In the genomic region with DNA sequence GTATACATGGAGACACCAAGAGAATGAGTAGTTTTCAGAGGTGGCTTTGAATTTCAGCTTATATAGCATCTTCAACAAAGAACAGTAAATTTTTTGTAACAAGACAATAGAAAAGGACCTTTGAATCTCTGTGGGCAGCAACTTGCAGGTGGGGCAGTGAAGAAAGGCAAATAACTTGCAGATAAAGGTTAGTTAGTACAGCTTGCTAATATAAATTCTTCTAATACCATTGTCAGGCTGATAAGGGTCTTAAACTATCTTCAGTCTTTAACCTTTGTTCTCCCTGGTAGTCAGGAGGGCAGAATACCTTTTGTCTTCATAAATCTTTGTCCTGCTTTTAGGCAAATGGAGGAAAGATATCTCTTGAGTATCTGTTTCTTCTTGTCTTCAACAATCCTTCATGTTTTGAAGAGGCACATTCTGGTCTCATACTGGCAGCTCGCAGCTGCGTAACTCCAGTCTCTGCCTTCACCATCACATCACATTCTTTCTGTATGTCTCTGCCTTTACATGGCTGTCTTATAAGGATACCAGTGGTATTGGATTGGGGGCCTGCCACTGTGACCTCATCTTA, we compare ENCODE assay signal across 18 cellular contexts. TPM values are rescaled to one million over a fixed set of nuclear protein-coding genes. Genes with fewer than 3 reads are reported as not detected.
DNase-seq lines count a peak whose midpoint lies in the region; ATAC-seq and TF ChIP-seq lines count a peak whose summit lies in the region.
"Had no signal": no experiment of that assay in that cellular context is flagged by ENCODE, and none has a peak within 500 bp of the region (broad histone marks: within the 10 kb centered on the region; RNA-seq: fewer than 3 reads in every experiment).

No MANE protein-coding gene starts in this region.

- H3K9me3 Mint-ChIP-seq in activated CD4-positive, alpha-beta memory T cell treated with anti-CD3 and anti-CD28 coated beads, Interleukin-2, amount 10 ng/mL, durations not matched to agents 7 days and 5 days = no peaks in the 10 kb centered on the region
- H3K9me3 Mint-ChIP-seq: natural killer cell had no signal

- H3K27ac Mint-ChIP-seq in activated CD4-positive, alpha-beta memory T cell treated with anti-CD3 and anti-CD28 coated beads, Interleukin-2, amount 10 ng/mL, durations not matched to agents 7 days and 5 days = no peak overlapping the region
- H3K27ac Mint-ChIP-seq: natural killer cell had no signal

- H3K27me3 ChIP-seq in mammary epithelial cell (ENCODE audit: insufficient read depth, low read length) = no peaks in the 10 kb centered on the region
- no peaks in the 10 kb centered on the region for H3K27me3 ChIP-seq in neutrophil

- 100% methylated on average over 2 of the region's 2 CpGs for WGBS in mammary epithelial cell (ENCODE audit: low coverage, missing lambda C conversion rate)

- H3K4me3 ChIP-seq in mammary epithelial cell (replicated peaks in 1 of 3; ENCODE audit: insufficient read depth in 1 of 3, low read depth in 2 of 3, low read length in 3 of 3) (no peak overlapping the region), neutrophil (ENCODE audit: low read depth in 1 of 2, low read length in 1 of 2) (no peak overlapping the region)
- H3K4me3 ChIP-seq: psoas muscle had no signal

- no peaks in the 10 kb centered on the region for H4K20me1 ChIP-seq in mammary epithelial cell (ENCODE audit: insufficient read depth, low read length)

- peaks cover 18% of the 10 kb centered on the region for H3K27me3 Mint-ChIP-seq in activated CD4-positive, alpha-beta memory T cell treated with anti-CD3 and anti-CD28 coated beads, Interleukin-2, amount 10 ng/mL, durations not matched to agents 7 days and 5 days

- POLR2A ChIA-PET in activated CD4-positive, alpha-beta memory T cell treated with anti-CD3 and anti-CD28 coated beads, Interleukin-2, amount 10 ng/mL, durations not matched to agents 7 days and 5 days (lab: Charles Lee) = no interaction called here

- H3K27ac ChIP-seq in mammary epithelial cell (ENCODE audit: insufficient read depth, low read depth, low read length) (peak overlapping the region; percentile 97), neutrophil (peak overlapping the region; percentile 68)
- H3K27ac ChIP-seq: psoas muscle had no signal

- TF ChIP-seq CTCF in mammary epithelial cell (conservative IDR thresholded peaks at IDR 0.05 in 1 of 2, IDR thresholded peaks at IDR 0.05 in 1 of 2; ENCODE audit: extremely low read depth in 1 of 2, insufficient read depth in 1 of 2, low read depth in 1 of 2, low read length in 2 of 2) = no peak
- no peak for TF ChIP-seq CTCF in neutrophil (IDR thresholded peaks at IDR 0.05)
- TF ChIP-seq CTCF in GM10266 (IDR thresholded peaks at IDR 0.05; ENCODE audit: control insufficient read depth, insufficient read depth, low read depth, missing control alignments) = no peak

- H3K36me3 Mint-ChIP-seq in activated CD4-positive, alpha-beta memory T cell treated with anti-CD3 and anti-CD28 coated beads, Interleukin-2, amount 10 ng/mL, durations not matched to agents 7 days and 5 days (ENCODE audit: low read depth) = no peaks in the 10 kb centered on the region
- H3K36me3 Mint-ChIP-seq: natural killer cell had no signal

- intact Hi-C loops in mammary epithelial cell (cut with micrococcal nuclease) = loop anchor here (2.0 kb wide), 1 partner anchor 509 kb away; no protein-coding TSS in a partner anchor

- peak; percentile 10 for ATAC-seq in GM18498 (IDR thresholded peaks at IDR 0.05; ENCODE audit: unreplicated experiment)
- peak; percentile 3 for ATAC-seq in HG03342 (IDR thresholded peaks at IDR 0.05; ENCODE audit: unreplicated experiment)
- no peak for ATAC-seq in GM18907 (IDR thresholded peaks at IDR 0.05; ENCODE audit: unreplicated experiment)
- ATAC-seq: left ventricle myocardium superior, natural killer cell, Panc1, psoas muscle had no signal

- BruUV-seq in mammary epithelial cell (replicated peaks; lab: Mats Ljungman, UMichigan) = no TSS peak

- no peak overlapping the region for H3K4me3 Mint-ChIP-seq in activated CD4-positive, alpha-beta memory T cell treated with anti-CD3 and anti-CD28 coated beads, Interleukin-2, amount 10 ng/mL, durations not matched to agents 7 days and 5 days
- H3K4me3 Mint-ChIP-seq: natural killer cell had no signal

- H3K4me1 Mint-ChIP-seq in activated CD4-positive, alpha-beta memory T cell treated with anti-CD3 and anti-CD28 coated beads, Interleukin-2, amount 10 ng/mL, durations not matched to agents 7 days and 5 days = no peaks in the 10 kb centered on the region
- H3K4me1 Mint-ChIP-seq: natural killer cell had no signal

- H3K9me3 ChIP-seq in mammary epithelial cell (replicated peaks; ENCODE audit: insufficient read depth, low read length) (no peaks in the 10 kb centered on the region), neutrophil (no peaks in the 10 kb centered on the region)
- H3K9me3 ChIP-seq: psoas muscle had no signal

- DNase-seq in mammary epithelial cell (no peak), NCI-H1105 (lab: John Stamatoyannopoulos, UW) (no peak), GM10266 (ENCODE audit: extremely low spot score) (no peak)
- DNase-seq in activated CD4-positive, alpha-beta memory T cell treated with anti-CD3 and anti-CD28 coated beads, Interleukin-2, amount 10 ng/mL, durations not matched to agents 7 days and 5 days = no peak
- DNase-seq: activated gamma-delta T cell; EL; foreskin fibroblast; HCEC 1CT; left ventricle myocardium superior; natural killer cell; psoas muscle; stimulated activated CD4-positive, alpha-beta T cell treated with anti-CD3 and anti-CD28 coated beads, Interleukin-15, amount 100 ng/mL, for 24 hours; SW 1271 had no signal

- H3K36me3 ChIP-seq in mammary epithelial cell (ENCODE audit: insufficient read depth, low read length) = peaks cover 23% of the 10 kb centered on the region
- peaks cover 71% of the 10 kb centered on the region for H3K36me3 ChIP-seq in neutrophil

- dilution Hi-C loops in mammary epithelial cell (cut with HindIII; ENCODE audit: low sequenced_read_pairs) = loop anchor here (5.0 kb wide), 1 partner anchor 35 kb away; no protein-coding TSS in a partner anchor

- CTCF ChIA-PET in mammary epithelial cell (lab: Charles Lee; ENCODE audit: low non-redundant PET) = interaction anchor here (0.6 kb wide), 1 partner anchor 1182 kb away, joined by 4 read pairs; no protein-coding TSS in a partner anchor
- CTCF ChIA-PET in activated CD4-positive, alpha-beta memory T cell treated with anti-CD3 and anti-CD28 coated beads, Interleukin-2, amount 10 ng/mL, durations not matched to agents 7 days and 5 days (lab: Charles Lee) = no interaction called here

- H3K79me2 ChIP-seq in mammary epithelial cell (ENCODE audit: insufficient read depth, low read length) = peaks cover 69% of the 10 kb centered on the region

- in situ Hi-C loops in mammary epithelial cell (cut with MboI; ENCODE audit: low sequenced_read_pairs in 2 of 2) = no loop called here

- no peak overlapping the region for H3K4me2 ChIP-seq in mammary epithelial cell (ENCODE audit: insufficient read depth, low read depth, low read length)

- peak overlapping the region; percentile 25 for H3K9ac ChIP-seq in mammary epithelial cell (ENCODE audit: insufficient read depth, low read length)

- H2AFZ ChIP-seq in mammary epithelial cell (ENCODE audit: low read depth, low read length) = no peak overlapping the region

- peaks cover 67% of the 10 kb centered on the region for H3K4me1 ChIP-seq in mammary epithelial cell (ENCODE audit: insufficient read depth, low read length)
- H3K4me1 ChIP-seq in neutrophil (ENCODE audit: control insufficient read depth in 1 of 2, insufficient read depth in 1 of 2, low read depth in 1 of 2, low read length in 1 of 2) = peaks cover 23 to 38% of the 10 kb centered on the region in 2 experiments
- H3K4me1 ChIP-seq: psoas muscle had no signal

RNA-seq across cellular contexts. Expression of gene ANXA3, which starts 16.0 kb away (rescaled TPM):
- total RNA-seq in mammary epithelial cell = 100 to 1,000 TPM; 325 to 422 TPM
- 329 TPM for polyA plus RNA-seq in mammary epithelial cell
- 452 TPM for polyA minus RNA-seq in mammary epithelial cell
- total RNA-seq in activated CD4-positive, alpha-beta memory T cell treated with anti-CD3 and anti-CD28 coated beads, Interleukin-2, amount 10 ng/mL, durations not matched to agents 7 days and 5 days = under 1 TPM; 0.38 TPM

Comparison
In these comparisons a context has a peak if more than half of its experiments do, and no peak if none do; other contexts are left out.
1. RNA of gene ANXA3, which starts 16.0 kb away (total RNA-seq): 325 to 422 TPM in mammary epithelial cell; 0.38 TPM in activated CD4-positive, alpha-beta memory T cell treated with anti-CD3 and anti-CD28 coated beads, Interleukin-2, amount 10 ng/mL, durations not matched to agents 7 days and 5 days; every median in the first group is over 100 times any median in the second.